22 cellular contexts compared by ENCODE assay signal in genomic region chr2:52112141-52112540, GRCh38.
DNase-seq lines count a peak whose midpoint lies in the region; ATAC-seq and TF ChIP-seq lines count a peak whose summit lies in the region.
"Had no signal": no experiment of that assay in that cellular context is flagged by ENCODE, and none has a peak within 500 bp of the region (broad histone marks: within the 10 kb centered on the region; RNA-seq: fewer than 3 reads in every experiment).

No MANE protein-coding gene starts in this region.

- no peak overlapping the region for H2BK5ac ChIP-seq in neuronal stem cell (ENCODE audit: low read length)

- POLR2A ChIA-PET in MCF 10A (lab: Yijun Ruan, JAX) = no interaction called here
- POLR2A ChIA-PET in CD4-positive, alpha-beta T cell (lab: Charles Lee) = no interaction called here

- no peak overlapping the region for H3K4me3 Mint-ChIP-seq in MCF 10A (ENCODE audit: unreplicated experiment)
- no peak overlapping the region for H3K4me3 Mint-ChIP-seq in CD4-positive, alpha-beta T cell
- H3K4me3 Mint-ChIP-seq: B cell; CD4-positive, CD25-positive, alpha-beta regulatory T cell; CD8-positive, alpha-beta memory T cell; GM23338; H9 had no signal

- H3K18ac ChIP-seq in neuronal stem cell (ENCODE audit: low read length) = no peak overlapping the region

- TF ChIP-seq POLR2A in breast epithelium (IDR thresholded peaks at IDR 0.05) = no peak

- no peak overlapping the region for H3K27ac Mint-ChIP-seq in MCF 10A (ENCODE audit: low read depth, unreplicated experiment)
- H3K27ac Mint-ChIP-seq in CD4-positive, alpha-beta T cell = no peak overlapping the region
- H3K27ac Mint-ChIP-seq: B cell; CD4-positive, CD25-positive, alpha-beta regulatory T cell; CD8-positive, alpha-beta memory T cell; GM23338; H9 had no signal

- no peak overlapping the region for H3K9ac ChIP-seq in neuronal stem cell (ENCODE audit: low read depth, low read length, poor library complexity)
- H3K9ac ChIP-seq: BLaER1 had no signal

- CTCF ChIA-PET in MCF 10A (lab: Yijun Ruan, JAX) = interaction anchor here (0.6 kb wide), 1 partner anchor 99 kb away, joined by 3 read pairs; no protein-coding TSS in a partner anchor
- CTCF ChIA-PET in CD4-positive, alpha-beta T cell (lab: Charles Lee) = no interaction called here

- ATAC-seq in CD4-positive, alpha-beta T cell (ENCODE audit: poor library complexity) = no peak
- ATAC-seq in GM18861 (IDR thresholded peaks at IDR 0.05; ENCODE audit: unreplicated experiment) = no peak
- ATAC-seq in HG03571 (IDR thresholded peaks at IDR 0.05; ENCODE audit: unreplicated experiment) = no peak
- ATAC-seq: GM12878, GM23338, HCT116 had no signal

- peak overlapping the region; percentile 23 for H2AFZ ChIP-seq in neuronal stem cell (ENCODE audit: low read length)
- H2AFZ ChIP-seq: GM23338 had no signal

- DNase-seq in MCF 10A (ENCODE audit: unreplicated experiment) = peak; percentile 20
- DNase-seq in breast epithelium (ENCODE audit: low spot score in 2 of 2) = no peak
- peak; percentile 58 for DNase-seq in fibroblast of peridontal ligament (ENCODE audit: extremely low read depth)
- no peak for DNase-seq in neuronal stem cell (ENCODE audit: low spot score)
- no peak for DNase-seq in CD4-positive, alpha-beta T cell
- no peak for DNase-seq in activated gamma-delta T cell (lab: John Stamatoyannopoulos, UW)
- DNase-seq: CD4-positive, CD25-positive, alpha-beta regulatory T cell; CD8-positive, alpha-beta memory T cell; DMS 273 treated with DMSO at 0.1 percent for 48 hours; DMS79; EL; GDM1; H9 had no signal

- no peak overlapping the region for H3K4ac ChIP-seq in neuronal stem cell (ENCODE audit: low read length)

- no peak overlapping the region for H4K91ac ChIP-seq in neuronal stem cell (ENCODE audit: low read depth, low read length, poor library complexity)

- TF ChIP-seq CTCF in MCF 10A (IDR thresholded peaks at IDR 0.05; ENCODE audit: unreplicated experiment) (no peak), breast epithelium (IDR thresholded peaks at IDR 0.05) (no peak)
- TF ChIP-seq CTCF in CD4-positive, alpha-beta T cell (IDR thresholded peaks at IDR 0.05) = no peak

- no peaks in the 10 kb centered on the region for H3K36me3 Mint-ChIP-seq in MCF 10A (ENCODE audit: insufficient read depth, unreplicated experiment)
- no peaks in the 10 kb centered on the region for H3K36me3 Mint-ChIP-seq in CD4-positive, alpha-beta T cell (ENCODE audit: low read depth)
- H3K36me3 Mint-ChIP-seq: CD4-positive, CD25-positive, alpha-beta regulatory T cell; CD8-positive, alpha-beta memory T cell had no signal

- BruUV-seq in MCF 10A (replicated peaks; lab: Mats Ljungman, UMichigan) = no TSS peak

- no peak overlapping the region for H3K23ac ChIP-seq in neuronal stem cell (ENCODE audit: low read depth, low read length, poor library complexity)

- H3K4me2 ChIP-seq in neuronal stem cell (ENCODE audit: insufficient read depth, low read length, poor library complexity, severe bottlenecking) = no peak overlapping the region
- H3K4me2 ChIP-seq: BLaER1, GM23338 had no signal

- H3K14ac ChIP-seq in neuronal stem cell (ENCODE audit: low read length) = no peak overlapping the region

- no CpG with 5 or more reads among the region's 3 CpGs for WGBS in neuronal stem cell (ENCODE audit: extremely low coverage in 2 of 2, insufficient read length in 2 of 2, insufficient replicate concordance in 1 of 2), 2 donors

- H3K27ac ChIP-seq in breast epithelium (no peak overlapping the region), neuronal stem cell (replicated peaks; ENCODE audit: low read length) (no peak overlapping the region)
- H3K27ac ChIP-seq in CD4-positive, alpha-beta T cell (ENCODE audit: low read depth, low read length) = no peak overlapping the region
- H3K27ac ChIP-seq: 22Rv1, BLaER1, C4-2B had no signal

- H3K27me3 Mint-ChIP-seq in MCF 10A (ENCODE audit: insufficient read depth, unreplicated experiment) = no peaks in the 10 kb centered on the region
- no peaks in the 10 kb centered on the region for H3K27me3 Mint-ChIP-seq in CD4-positive, alpha-beta T cell
- H3K27me3 Mint-ChIP-seq: B cell; CD4-positive, CD25-positive, alpha-beta regulatory T cell; CD8-positive, alpha-beta memory T cell had no signal

- H3K27me3 ChIP-seq in breast epithelium (no peaks in the 10 kb centered on the region), neuronal stem cell (ENCODE audit: control insufficient read depth in 3 of 3, insufficient read depth in 3 of 3, low read depth in 1 of 3, low read length in 3 of 3) (no peaks in the 10 kb centered on the region)
- H3K27me3 ChIP-seq in CD4-positive, alpha-beta T cell (ENCODE audit: control insufficient read depth, insufficient read depth, low read length) = no peaks in the 10 kb centered on the region
- H3K27me3 ChIP-seq: BLaER1 had no signal

- H3K9me3 Mint-ChIP-seq in MCF 10A (ENCODE audit: unreplicated experiment) = no peaks in the 10 kb centered on the region
- H3K9me3 Mint-ChIP-seq in CD4-positive, alpha-beta T cell = peaks cover 13% of the 10 kb centered on the region

- H4K8ac ChIP-seq in neuronal stem cell (ENCODE audit: low read depth, low read length) = no peak overlapping the region

- no peak overlapping the region for H2BK12ac ChIP-seq in neuronal stem cell (ENCODE audit: low read length)

- H3K9me3 ChIP-seq in breast epithelium = no peaks in the 10 kb centered on the region
- H3K9me3 ChIP-seq in neuronal stem cell (replicated peaks in 1 of 2; ENCODE audit: control insufficient read depth in 2 of 2, insufficient read depth in 1 of 2, low read depth in 1 of 2, low read length in 2 of 2) = no peaks in the 10 kb centered on the region
- no peaks in the 10 kb centered on the region for H3K9me3 ChIP-seq in CD4-positive, alpha-beta T cell (ENCODE audit: control insufficient read depth, low read length)
- H3K9me3 ChIP-seq: BLaER1 had no signal

- H3K4me1 ChIP-seq in breast epithelium (no peaks in the 10 kb centered on the region), neuronal stem cell (ENCODE audit: control insufficient read depth in 2 of 2, insufficient read depth in 1 of 2, low read depth in 1 of 2, low read length in 2 of 2) (no peaks in the 10 kb centered on the region)
- H3K4me1 ChIP-seq: BLaER1 had no signal

- H3K36me3 ChIP-seq in breast epithelium (no peaks in the 10 kb centered on the region), neuronal stem cell (replicated peaks in 1 of 2; ENCODE audit: control insufficient read depth in 2 of 2, insufficient read depth in 2 of 2, low read length in 2 of 2) (no peaks in the 10 kb centered on the region)
- H3K36me3 ChIP-seq: BLaER1 had no signal

- no peak overlapping the region for H2AK5ac ChIP-seq in neuronal stem cell (ENCODE audit: low read depth, low read length)

- no peaks in the 10 kb centered on the region for H3K79me1 ChIP-seq in neuronal stem cell (ENCODE audit: low read depth, low read length)

- peaks cover 11% of the 10 kb centered on the region for H3K4me1 Mint-ChIP-seq in MCF 10A (ENCODE audit: insufficient read depth, unreplicated experiment)
- no peaks in the 10 kb centered on the region for H3K4me1 Mint-ChIP-seq in CD4-positive, alpha-beta T cell (ENCODE audit: low read depth)
- H3K4me1 Mint-ChIP-seq: B cell; CD4-positive, CD25-positive, alpha-beta regulatory T cell; CD8-positive, alpha-beta memory T cell; GM23338 had no signal

- H3K4me3 ChIP-seq in breast epithelium (no peak overlapping the region), neuronal stem cell (ENCODE audit: low read length in 2 of 2) (no peak overlapping the region)
- H3K4me3 ChIP-seq: BLaER1, GM12878, GM23338 had no signal

- no peak overlapping the region for H2BK15ac ChIP-seq in neuronal stem cell (ENCODE audit: low read length)

- intact Hi-C loops in MCF 10A (cut with micrococcal nuclease) (no loop called here), breast epithelium (cut with DNase I; ENCODE audit: low total_unique reads) (no loop called here)
- intact Hi-C loops in CD4-positive, alpha-beta T cell (cut with DNase I, micrococcal nuclease) = no loop called here

- no peak overlapping the region for H2BK120ac ChIP-seq in neuronal stem cell (ENCODE audit: low read depth, low read length)

Comparison
In these comparisons a context has a peak if more than half of its experiments do, and no peak if none do; other contexts are left out.
1. DNase-seq: peak in MCF 10A (single experiment) and fibroblast of peridontal ligament (single experiment); none in breast epithelium (0 of 2), neuronal stem cell (single experiment), CD4-positive, alpha-beta T cell (0 of 10) and activated gamma-delta T cell (single experiment).